In genomic region chr1:19689131-19689757, GRCh38 we compare ENCODE assay signal across 26 cellular contexts. TPM values are rescaled to one million over a fixed set of nuclear protein-coding genes. Genes with fewer than 3 reads are reported as not detected.
DNase-seq lines count a peak whose midpoint lies in the region; ATAC-seq and TF ChIP-seq lines count a peak whose summit lies in the region.
"Had no signal": no experiment of that assay in that cellular context is flagged by ENCODE, and none has a peak within 500 bp of the region (broad histone marks: within the 10 kb centered on the region; RNA-seq: fewer than 3 reads in every experiment).

No MANE protein-coding gene starts in this region.

- no peaks in the 10 kb centered on the region for H3K27me3 Mint-ChIP-seq in WTC11 (ENCODE audit: low read depth)
- H3K27me3 Mint-ChIP-seq: stimulated activated naive CD8-positive, alpha-beta T cell treated with anti-CD3 and anti-CD28 coated beads, Interleukin-15, Interleukin-2, amounts not matched to agents 100 ng/mL and 50 ng/mL, for 24 hours had no signal

- ATAC-seq in left ventricle myocardium superior (peak; percentile 62), WTC11 (no peak), GM21360 (IDR thresholded peaks at IDR 0.05; ENCODE audit: unreplicated experiment) (no peak), HG02610 (IDR thresholded peaks at IDR 0.05; ENCODE audit: unreplicated experiment) (no peak)

- peaks cover 5% of the 10 kb centered on the region; the same call in 1 of the 2 replicates for H3K9me3 Mint-ChIP-seq in WTC11
- H3K9me3 Mint-ChIP-seq: stimulated activated naive CD8-positive, alpha-beta T cell treated with anti-CD3 and anti-CD28 coated beads, Interleukin-15, Interleukin-2, amounts not matched to agents 100 ng/mL and 50 ng/mL, for 24 hours had no signal

- no peak for TF ChIP-seq CTCF in left ventricle myocardium inferior (IDR thresholded peaks at IDR 0.05; ENCODE audit: borderline replicate concordance)
- no peak for TF ChIP-seq CTCF in WTC11 (IDR thresholded peaks at IDR 0.05)

- H3K36me3 Mint-ChIP-seq in WTC11: no peaks in the 10 kb centered on the region

- no peak overlapping the region for H3K4me3 Mint-ChIP-seq in WTC11
- H3K4me3 Mint-ChIP-seq: stimulated activated naive CD8-positive, alpha-beta T cell treated with anti-CD3 and anti-CD28 coated beads, Interleukin-15, Interleukin-2, amounts not matched to agents 100 ng/mL and 50 ng/mL, for 24 hours had no signal

- H3K4me1 ChIP-seq in left ventricle myocardium inferior: peaks cover 15% of the 10 kb centered on the region
- H3K4me1 ChIP-seq: prostate gland, tibial nerve had no signal

- H3K9me3 ChIP-seq in left ventricle myocardium inferior (replicated peaks): peaks cover 5% of the 10 kb centered on the region
- H3K9me3 ChIP-seq: prostate gland had no signal

- POLR2A ChIA-PET in WTC11 (lab: Charles Lee): no interaction called here

- no peak overlapping the region for H3K27ac ChIP-seq in left ventricle myocardium inferior (replicated peaks)
- H3K27ac ChIP-seq: cardiac muscle cell, dorsolateral prefrontal cortex, prostate gland, tibial nerve had no signal

- no peaks in the 10 kb centered on the region for H3K27me3 ChIP-seq in left ventricle myocardium inferior (ENCODE audit: low read depth)
- H3K27me3 ChIP-seq: cardiac muscle cell, dorsolateral prefrontal cortex, tibial nerve had no signal

- peaks cover 23% of the 10 kb centered on the region for H3K4me1 Mint-ChIP-seq in WTC11

- H3K36me3 ChIP-seq in left ventricle myocardium inferior: peaks cover 24% of the 10 kb centered on the region
- H3K36me3 ChIP-seq: cardiac muscle cell, prostate gland had no signal

- DNase-seq in left ventricle myocardium superior: no peak
- no peak for DNase-seq in left ventricle myocardium inferior
- DNase-seq in NCI-H1105 (lab: John Stamatoyannopoulos, UW): peak; percentile 67
- no peak for DNase-seq in WTC11 (ENCODE audit: low spot score)
- DNase-seq in NCI-H510A treated with DMSO at 0.1 percent for 48 hours (lab: John Stamatoyannopoulos, UW): no peak
- DNase-seq in islet precursor cell: no peak
- DNase-seq: amniotic stem cell; DMS79 treated with DMSO at 0.1 percent for 48 hours; dorsolateral prefrontal cortex; foreskin fibroblast; NCI-H1436; NCI-H345; NK-92 treated with Interleukin-12 subunit alpha and Interleukin-12 subunit beta, amount 100 ng/mL, for 24 hours; SW 1271 had no signal

- intact Hi-C loops in left ventricle myocardium superior (cut with micrococcal nuclease) (no loop called here), left ventricle myocardium inferior (cut with micrococcal nuclease) (no loop called here)

- CTCF ChIA-PET in WTC11 (lab: Charles Lee): interaction anchor here (1.2 to 3.2 kb wide), 4 partner anchors 10 to 28 kb away, joined by 3 to 28 read pairs (median 12); no protein-coding TSS in a partner anchor

- H3K27ac Mint-ChIP-seq in WTC11: no peak overlapping the region
- H3K27ac Mint-ChIP-seq: stimulated activated naive CD8-positive, alpha-beta T cell treated with anti-CD3 and anti-CD28 coated beads, Interleukin-15, Interleukin-2, amounts not matched to agents 100 ng/mL and 50 ng/mL, for 24 hours had no signal

- H3K4me3 ChIP-seq in left ventricle myocardium inferior: no peak overlapping the region
- H3K4me3 ChIP-seq: cardiac muscle cell, dorsolateral prefrontal cortex, prostate gland, tibial nerve had no signal

TF ChIP-seq in WTC11, 78 proteins besides CTCF, POLR2A, EP300 and RAD21:
- TF ChIP-seq GTF2I (CRISPR knock-in tag; conservative IDR thresholded peaks at IDR 0.05): peak; percentile 73; the same call in 1 of the 2 replicates
- no peak for TF ChIP-seq GRHL2 (CRISPR knock-in tag; IDR thresholded peaks at IDR 0.05; ENCODE audit: insufficient replicate concordance, severe bottlenecking)
- TF ChIP-seq IRF2 (CRISPR knock-in tag; IDR thresholded peaks at IDR 0.05; ENCODE audit: borderline replicate concordance, low read depth): no peak
- TF ChIP-seq ATF2 (CRISPR knock-in tag; IDR thresholded peaks at IDR 0.05; ENCODE audit: borderline replicate concordance, low read depth): no peak

RNA-seq across cellular contexts. Expression of gene HTR6, which starts 24.6 kb away (rescaled TPM):
- total RNA-seq in left ventricle myocardium superior (not detected), left ventricle myocardium inferior (not detected), WTC11 (2021) (0.71 to 1.2 TPM (median 0.90 TPM) in 3 replicates)
- total RNA-seq: cardiac muscle cell, epithelial cell of proximal tubule, H4, HT-29, LHCN-M2, liver, prostate gland, skeletal muscle tissue, tibial nerve had no signal

RNA-seq across cellular contexts. Expression of gene NBL1, which starts 45.1 kb away (rescaled TPM):
- total RNA-seq in left ventricle myocardium superior: 49.1 TPM
- total RNA-seq in left ventricle myocardium inferior: 30.0 TPM
- total RNA-seq in WTC11 (2021): 8.8 to 17.1 TPM (median 10.2 TPM) in 3 replicates
